ENCODE assay signal across 25 cellular contexts in the genomic region with DNA sequence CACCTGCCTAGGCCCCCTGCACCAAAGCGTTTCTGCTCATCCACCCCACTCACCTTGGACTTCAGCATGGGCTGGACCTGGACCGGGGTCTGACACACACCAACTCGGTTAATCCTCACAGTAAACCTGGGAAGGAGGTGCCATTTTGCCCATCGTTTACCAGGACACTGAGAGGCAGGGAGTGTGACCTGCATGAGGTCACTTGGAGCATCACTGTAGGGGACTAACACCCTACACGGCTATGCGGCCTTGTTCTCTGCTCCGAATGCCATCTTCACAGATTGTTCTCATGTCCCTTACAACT. TPM values are rescaled to one million over a fixed set of nuclear protein-coding genes. Genes with fewer than 3 reads are reported as not detected.
DNase-seq lines count a peak whose midpoint lies in the region; ATAC-seq, FAIRE-seq and TF ChIP-seq lines count a peak whose summit lies in the region.
"Had no signal": no experiment of that assay in that cellular context is flagged by ENCODE, and none has a peak within 500 bp of the region (broad histone marks: within the 10 kb centered on the region; RNA-seq: fewer than 3 reads in every experiment).

No MANE protein-coding gene starts in this region.

- H3K4me2 ChIP-seq in HepG2 (ENCODE audit: low read depth, low read length) = peak overlapping the region; percentile 76
- H3K4me2 ChIP-seq in trophoblast cell (ENCODE audit: low read length) = no peak overlapping the region
- H3K4me2 ChIP-seq: BLaER1 had no signal

- TF ChIP-seq POLR2A in HepG2 (IDR thresholded peaks at IDR 0.05; ENCODE audit: insufficient read depth in 1 of 2, low read depth in 2 of 2, low read length in 2 of 2) (no peak), right lobe of liver (IDR thresholded peaks at IDR 0.05) (no peak)

- intact Hi-C loops in HepG2 (cut with micrococcal nuclease; ENCODE audit: unreplicated experiment) (no loop called here), right lobe of liver (cut with DNase I) (no loop called here)
- intact Hi-C loops in activated CD4-positive, alpha-beta T cell treated with anti-CD3 and anti-CD28 coated beads for 36 hours (cut with DNase I, micrococcal nuclease) = no loop called here

- POLR2A ChIA-PET in HepG2 (lab: Yijun Ruan, JAX) = interaction anchor here (1.0 to 1.6 kb wide), 2 partner anchors 32 to 34 kb away, joined by 3 to 4 read pairs; partner anchors contain the start of genes ANKRD16 and FBH1
- POLR2A ChIA-PET in activated CD4-positive, alpha-beta T cell treated with anti-CD3 and anti-CD28 coated beads for 36 hours (lab: Charles Lee) = interaction anchor here (0.6 kb wide), 1 partner anchor 1419 kb away, joined by 4 read pairs; no protein-coding TSS in a partner anchor

- DNase-seq in HepG2 (ENCODE audit: low spot score) (no peak), right lobe of liver (no peak), trophoblast cell (no peak), DMS53 treated with DMSO at 0.1 percent for 48 hours (lab: John Stamatoyannopoulos, UW; ENCODE audit: unreplicated experiment) (no peak), NCI-H774 (lab: John Stamatoyannopoulos, UW) (no peak)
- no peak for DNase-seq in activated CD4-positive, alpha-beta T cell treated with anti-CD3 and anti-CD28 coated beads for 36 hours
- DNase-seq: Caco-2; CD4-positive, CD25-positive, alpha-beta regulatory T cell; CD8-positive, alpha-beta T cell; DMS153; DMS79; EL; GDM1; GM23248; H7; HCEC 1CT had no signal

- H3K79me2 ChIP-seq in HepG2 (ENCODE audit: insufficient read depth, low read length) = no peaks in the 10 kb centered on the region
- H3K79me2 ChIP-seq in trophoblast cell (ENCODE audit: control insufficient read depth, insufficient read depth, low read length, poor library complexity) = no peaks in the 10 kb centered on the region

- no peak for FAIRE-seq in HepG2 (lab: Jason Lieb, UNC)
- FAIRE-seq: A204.1, GM12878, GM19239, H1 had no signal

- in situ Hi-C loops in HepG2 (cut with HindIII; ENCODE audit: extremely low pct_ligation_motif_present, low pct_unique_long_range_greater_than_20kb) = no loop called here

- H3K9ac ChIP-seq in HepG2 (ENCODE audit: insufficient read depth, low read depth, low read length) (0 out of 2 replicates have a peak overlapping the region, but pooled peaks have one; percentile 29), trophoblast cell (ENCODE audit: low read length) (no peak overlapping the region)
- H3K9ac ChIP-seq: BLaER1, GM23248 had no signal

- peak overlapping the region; percentile 67 for H3K23ac ChIP-seq in trophoblast cell (ENCODE audit: low read length)

- H4K8ac ChIP-seq in trophoblast cell (ENCODE audit: low read depth, low read length) = no peak overlapping the region

- H3K27ac ChIP-seq in HepG2 (ENCODE audit: extremely low read length, insufficient read depth, low read length) (peak overlapping the region; percentile 52), right lobe of liver (no peak overlapping the region), trophoblast cell (ENCODE audit: low read depth, low read length) (no peak overlapping the region), temporal lobe (ENCODE audit: low read depth, low read length) (peak overlapping the region; percentile 36)
- H3K27ac ChIP-seq: 22Rv1, BLaER1, C4-2B, GM23248 had no signal

- H3K36me3 Mint-ChIP-seq in activated CD4-positive, alpha-beta T cell treated with anti-CD3 and anti-CD28 coated beads for 36 hours (ENCODE audit: low read depth) = no peaks in the 10 kb centered on the region
- H3K36me3 Mint-ChIP-seq: CD8-positive, alpha-beta T cell had no signal

- H3K4me3 ChIP-seq in HepG2 (replicated peaks in 1 of 3; ENCODE audit: insufficient read depth in 1 of 3, low read depth in 2 of 3, low read length in 3 of 3) = peak overlapping the region in 1 of 3 experiments; percentile 48; a peak in 2 of 6 replicates
- no peak overlapping the region for H3K4me3 ChIP-seq in right lobe of liver
- H3K4me3 ChIP-seq in trophoblast cell (ENCODE audit: low read depth, low read length) = no peak overlapping the region
- H3K4me3 ChIP-seq: BLaER1, GM12878, GM23248 had no signal

- 8% methylated on average over 7 of the region's 7 CpGs for WGBS in HepG2 (ENCODE audit: low lambda C conversion rate)
- WGBS in right lobe of liver (ENCODE audit: insufficient coverage, low coverage, low lambda C conversion rate, missing lambda C conversion rate) = 42% methylated on average over 6 of the region's 7 CpGs
- WGBS in trophoblast cell (ENCODE audit: extremely low coverage, insufficient coverage, insufficient read length) = no CpG with 5 or more reads among the region's 7 CpGs

- CTCF ChIA-PET in HepG2 (lab: Yijun Ruan, JAX; ENCODE audit: low intra/inter-chr PET ratio, low total read pairs) = no interaction called here
- CTCF ChIA-PET in activated CD4-positive, alpha-beta T cell treated with anti-CD3 and anti-CD28 coated beads for 36 hours (lab: Charles Lee) = no interaction called here

- H2AFZ ChIP-seq in HepG2 (ENCODE audit: low read length) (no peak overlapping the region), trophoblast cell (ENCODE audit: insufficient read depth, low read length, poor library complexity) (no peak overlapping the region)
- H2AFZ ChIP-seq: GM23248 had no signal

- H2AK5ac ChIP-seq in trophoblast cell (ENCODE audit: low read length) = no peak overlapping the region

- H3K4ac ChIP-seq in trophoblast cell (ENCODE audit: low read depth, low read length) = no peak overlapping the region

- peaks cover 3% of the 10 kb centered on the region for H3K27me3 Mint-ChIP-seq in activated CD4-positive, alpha-beta T cell treated with anti-CD3 and anti-CD28 coated beads for 36 hours
- H3K27me3 Mint-ChIP-seq: B cell; CD4-positive, CD25-positive, alpha-beta regulatory T cell had no signal

- H3K9me3 Mint-ChIP-seq in activated CD4-positive, alpha-beta T cell treated with anti-CD3 and anti-CD28 coated beads for 36 hours (ENCODE audit: low read depth) = no peaks in the 10 kb centered on the region
- H3K9me3 Mint-ChIP-seq: CD8-positive, alpha-beta T cell had no signal

- no peak for TF ChIP-seq EP300 in HepG2 (IDR thresholded peaks at IDR 0.05; ENCODE audit: low read depth in 2 of 2, low read length in 2 of 2)
- no peak for TF ChIP-seq EP300 in HepG2 (CRISPR knock-in tag; IDR thresholded peaks at IDR 0.05; ENCODE audit: borderline replicate concordance)

- no peak overlapping the region for H2BK120ac ChIP-seq in trophoblast cell (ENCODE audit: insufficient read depth, low read length, poor library complexity)

- no peak overlapping the region for H3K27ac Mint-ChIP-seq in activated CD4-positive, alpha-beta T cell treated with anti-CD3 and anti-CD28 coated beads for 36 hours
- H3K27ac Mint-ChIP-seq: CD8-positive, alpha-beta T cell had no signal

- no peaks in the 10 kb centered on the region for H4K20me1 ChIP-seq in HepG2 (ENCODE audit: insufficient read depth, low read length)
- H4K20me1 ChIP-seq: BLaER1 had no signal

- no peak for TF ChIP-seq CTCF in HepG2 (CRISPR knock-in tag; IDR thresholded peaks at IDR 0.05)
- no peak for TF ChIP-seq CTCF in right lobe of liver (IDR thresholded peaks at IDR 0.05)

- no TSS peak for BruUV-seq in HepG2 (replicated peaks; lab: Mats Ljungman, UMichigan)

- H3K14ac ChIP-seq in trophoblast cell (ENCODE audit: low read length) = no peak overlapping the region

- no peak for TF ChIP-seq RAD21 in HepG2 (CRISPR knock-in tag; IDR thresholded peaks at IDR 0.05)

- H2BK12ac ChIP-seq in trophoblast cell (ENCODE audit: low read length) = no peak overlapping the region

- H3K9me3 ChIP-seq in HepG2 (ENCODE audit: low read length) = no peaks in the 10 kb centered on the region
- H3K9me3 ChIP-seq in right lobe of liver = no peaks in the 10 kb centered on the region
- H3K9me3 ChIP-seq in trophoblast cell (ENCODE audit: insufficient read depth, low read depth, low read length) = no peaks in the 10 kb centered on the region
- H3K9me3 ChIP-seq: BLaER1, Caco-2 had no signal

- no peak overlapping the region for H3K4me3 Mint-ChIP-seq in activated CD4-positive, alpha-beta T cell treated with anti-CD3 and anti-CD28 coated beads for 36 hours
- H3K4me3 Mint-ChIP-seq: B cell; CD4-positive, CD25-positive, alpha-beta regulatory T cell; CD8-positive, alpha-beta T cell had no signal

- no peak overlapping the region for H3K18ac ChIP-seq in trophoblast cell (ENCODE audit: low read length)

- H3K36me3 ChIP-seq in HepG2 (replicated peaks in 1 of 2; ENCODE audit: control insufficient read depth in 1 of 2, insufficient read depth in 2 of 2, low read length in 2 of 2) (no peaks in the 10 kb centered on the region), right lobe of liver (no peaks in the 10 kb centered on the region), trophoblast cell (ENCODE audit: control insufficient read depth in 1 of 2, insufficient read depth in 2 of 2, low read length in 2 of 2) (no peaks in the 10 kb centered on the region)
- H3K36me3 ChIP-seq: BLaER1 had no signal

- ATAC-seq in HepG2 (peak; percentile 39), right lobe of liver (no peak)
- no peak for ATAC-seq in activated CD4-positive, alpha-beta T cell treated with anti-CD3 and anti-CD28 coated beads for 36 hours
- ATAC-seq: CD8-positive, alpha-beta T cell; GM12878 had no signal

- H3K27me3 ChIP-seq in HepG2 (ENCODE audit: control insufficient read depth in 1 of 2, insufficient read depth in 2 of 2, low read length in 2 of 2) = no peaks in the 10 kb centered on the region
- no peaks in the 10 kb centered on the region for H3K27me3 ChIP-seq in right lobe of liver
- no peaks in the 10 kb centered on the region for H3K27me3 ChIP-seq in trophoblast cell (ENCODE audit: insufficient read depth, low read length)
- H3K27me3 ChIP-seq: BLaER1 had no signal

- no peaks in the 10 kb centered on the region for H3K79me1 ChIP-seq in trophoblast cell (ENCODE audit: low read length)

- H3K4me1 ChIP-seq in HepG2 (ENCODE audit: insufficient read depth, low read length) = peaks cover 53% of the 10 kb centered on the region
- no peaks in the 10 kb centered on the region for H3K4me1 ChIP-seq in right lobe of liver
- H3K4me1 ChIP-seq in trophoblast cell (ENCODE audit: control insufficient read depth in 1 of 2, insufficient read depth in 2 of 2, low read length in 2 of 2) = no peaks in the 10 kb centered on the region

- H4K91ac ChIP-seq in trophoblast cell (ENCODE audit: low read depth, low read length) = no peak overlapping the region

- H4K12ac ChIP-seq in trophoblast cell (ENCODE audit: low read depth, low read length) = no peak overlapping the region

- H2BK5ac ChIP-seq in trophoblast cell (ENCODE audit: low read depth, low read length, poor library complexity) = no peak overlapping the region

- H3K4me1 Mint-ChIP-seq in activated CD4-positive, alpha-beta T cell treated with anti-CD3 and anti-CD28 coated beads for 36 hours = no peaks in the 10 kb centered on the region
- H3K4me1 Mint-ChIP-seq: CD4-positive, CD25-positive, alpha-beta regulatory T cell had no signal

RNA-seq across cellular contexts. Expression of gene ANKRD16, which starts 33.0 kb away (rescaled TPM):
- 5.4 and 8.0 TPM in 2 replicates for total RNA-seq in HepG2 (2016; rRNA removed; fragmentation: Illumina TruSeq; extraction: Trizol)
- total RNA-seq in HepG2 (2016; cell fraction: cytosol; rRNA removed; fragmentation: Illumina TruSeq; extraction: Trizol; ENCODE audit: low read depth) = 1.9 and 2.7 TPM in 2 replicates
- 6.3 and 7.1 TPM in 2 replicates for total RNA-seq in HepG2 (2016; cell fraction: insoluble cytoplasmic fraction; rRNA removed; fragmentation: Illumina TruSeq; extraction: Trizol)
- total RNA-seq in HepG2 (2016; cell fraction: membrane; rRNA removed; fragmentation: Illumina TruSeq; extraction: Trizol) = 3.9 and 4.7 TPM in 2 replicates
- total RNA-seq in HepG2 (2016; cell fraction: nucleus; rRNA removed; fragmentation: Illumina TruSeq; extraction: Trizol) = 7.7 and 9.0 TPM in 2 replicates
- 11.2 and 11.4 TPM in 2 replicates for polyA plus RNA-seq in HepG2 (2011; rRNA removed)
- 6.7 and 8.3 TPM in 2 replicates for polyA plus RNA-seq in HepG2 (2011; cell fraction: cytosol; rRNA removed)
- polyA plus RNA-seq in HepG2 (2011; cell fraction: nucleus; rRNA removed) = 16.0 and 18.1 TPM in 2 replicates
- polyA plus RNA-seq in HepG2 (2012) = 4.1 and 4.2 TPM in 2 replicates
- polyA plus RNA-seq in HepG2 (2016; cell fraction: cytosol; fragmentation: Illumina TruSeq; extraction: Trizol; ENCODE audit: low read depth) = 2.1 and 2.4 TPM in 2 replicates
- 6.3 and 7.9 TPM in 2 replicates for polyA plus RNA-seq in HepG2 (2016; cell fraction: insoluble cytoplasmic fraction; fragmentation: Illumina TruSeq; extraction: Trizol; ENCODE audit: low read depth)
- polyA plus RNA-seq in HepG2 (2016; cell fraction: membrane; fragmentation: Illumina TruSeq; extraction: Trizol; ENCODE audit: low read depth) = 3.7 and 4.2 TPM in 2 replicates
- polyA plus RNA-seq in HepG2 (2016; cell fraction: nucleus; fragmentation: Illumina TruSeq; extraction: Trizol; ENCODE audit: insufficient read depth, low read depth) = 11.7 and 12.7 TPM in 2 replicates
- polyA minus RNA-seq in HepG2 (2011; rRNA and poly(A)+ RNA removed; ENCODE audit: low replicate concordance) = 33.4 and 63.2 TPM in 2 replicates
- polyA minus RNA-seq in HepG2 (2011; cell fraction: cytosol; rRNA and poly(A)+ RNA removed) = 4.2 and 6.3 TPM in 2 replicates
- polyA minus RNA-seq in HepG2 (2011; cell fraction: nucleus; rRNA and poly(A)+ RNA removed) = 25.5 and 26.4 TPM in 2 replicates
- 1 to 10 TPM; 1.8 to 6.1 (median 4.1) TPM for total RNA-seq in right lobe of liver
- 2.2 and 2.3 TPM in 2 replicates for polyA plus RNA-seq in trophoblast cell (2013)
- 10.8 TPM for total RNA-seq in temporal lobe
- 1 to 10 TPM; 7.5 to 8.3 TPM for total RNA-seq in activated CD4-positive, alpha-beta T cell treated with anti-CD3 and anti-CD28 coated beads for 36 hours

RNA-seq across cellular contexts. Expression of gene FBH1, which starts 33.4 kb away (rescaled TPM):
- total RNA-seq in HepG2 (2016; rRNA removed; fragmentation: Illumina TruSeq; extraction: Trizol) = 53.3 and 60.3 TPM in 2 replicates
- total RNA-seq in HepG2 (2016; cell fraction: cytosol; rRNA removed; fragmentation: Illumina TruSeq; extraction: Trizol; ENCODE audit: low read depth) = 46.8 and 53.6 TPM in 2 replicates
- total RNA-seq in HepG2 (2016; cell fraction: insoluble cytoplasmic fraction; rRNA removed; fragmentation: Illumina TruSeq; extraction: Trizol) = 47.5 and 61.3 TPM in 2 replicates
- 86.2 and 93.4 TPM in 2 replicates for total RNA-seq in HepG2 (2016; cell fraction: membrane; rRNA removed; fragmentation: Illumina TruSeq; extraction: Trizol)
- 56.0 and 63.9 TPM in 2 replicates for total RNA-seq in HepG2 (2016; cell fraction: nucleus; rRNA removed; fragmentation: Illumina TruSeq; extraction: Trizol)
- polyA plus RNA-seq in HepG2 (2011; rRNA removed) = 48.8 and 51.3 TPM in 2 replicates
- 37.9 and 38.9 TPM in 2 replicates for polyA plus RNA-seq in HepG2 (2011; cell fraction: cytosol; rRNA removed)
- polyA plus RNA-seq in HepG2 (2011; cell fraction: nucleus; rRNA removed) = 102 and 103 TPM in 2 replicates
- polyA plus RNA-seq in HepG2 (2012) = 25.8 and 31.0 TPM in 2 replicates
- 25.2 and 27.2 TPM in 2 replicates for polyA plus RNA-seq in HepG2 (2016; cell fraction: cytosol; fragmentation: Illumina TruSeq; extraction: Trizol; ENCODE audit: low read depth)
- polyA plus RNA-seq in HepG2 (2016; cell fraction: insoluble cytoplasmic fraction; fragmentation: Illumina TruSeq; extraction: Trizol; ENCODE audit: low read depth) = 42.1 and 54.3 TPM in 2 replicates
- polyA plus RNA-seq in HepG2 (2016; cell fraction: membrane; fragmentation: Illumina TruSeq; extraction: Trizol; ENCODE audit: low read depth) = 51.3 and 57.7 TPM in 2 replicates
- polyA plus RNA-seq in HepG2 (2016; cell fraction: nucleus; fragmentation: Illumina TruSeq; extraction: Trizol; ENCODE audit: insufficient read depth, low read depth) = 100 and 105 TPM in 2 replicates
- 111 and 138 TPM in 2 replicates for polyA minus RNA-seq in HepG2 (2011; rRNA and poly(A)+ RNA removed; ENCODE audit: low replicate concordance)
- 31.6 and 35.3 TPM in 2 replicates for polyA minus RNA-seq in HepG2 (2011; cell fraction: cytosol; rRNA and poly(A)+ RNA removed)
- 71.1 and 80.8 TPM in 2 replicates for polyA minus RNA-seq in HepG2 (2011; cell fraction: nucleus; rRNA and poly(A)+ RNA removed)
- total RNA-seq in right lobe of liver = 10 to 100 TPM; 30.8 to 38.6 (median 35.8) TPM
- 31.5 and 32.0 TPM in 2 replicates for polyA plus RNA-seq in trophoblast cell (2013)
- total RNA-seq in temporal lobe = 38.8 TPM
- 10 to 100 TPM; 53.3 to 56.2 TPM for total RNA-seq in activated CD4-positive, alpha-beta T cell treated with anti-CD3 and anti-CD28 coated beads for 36 hours

RNA-seq across cellular contexts. Expression of gene GDI2, which starts 43.4 kb away (rescaled TPM):
- total RNA-seq in HepG2 (2016; rRNA removed; fragmentation: Illumina TruSeq; extraction: Trizol) (477 and 756 TPM in 2 replicates), right lobe of liver (100 to 1,000 TPM; 116 to 228 (median 128) TPM), temporal lobe (327 TPM)
- 312 and 326 TPM in 2 replicates for total RNA-seq in HepG2 (2016; cell fraction: cytosol; rRNA removed; fragmentation: Illumina TruSeq; extraction: Trizol; ENCODE audit: low read depth)
- 471 and 770 TPM in 2 replicates for total RNA-seq in HepG2 (2016; cell fraction: insoluble cytoplasmic fraction; rRNA removed; fragmentation: Illumina TruSeq; extraction: Trizol)
- 290 and 338 TPM in 2 replicates for total RNA-seq in HepG2 (2016; cell fraction: membrane; rRNA removed; fragmentation: Illumina TruSeq; extraction: Trizol)
- 188 and 200 TPM in 2 replicates for total RNA-seq in HepG2 (2016; cell fraction: nucleus; rRNA removed; fragmentation: Illumina TruSeq; extraction: Trizol)
- polyA plus RNA-seq in HepG2 (2011; rRNA removed) = 118 and 153 TPM in 2 replicates
- polyA plus RNA-seq in HepG2 (2011; cell fraction: cytosol; rRNA removed) = 141 and 159 TPM in 2 replicates
- polyA plus RNA-seq in HepG2 (2011; cell fraction: nucleus; rRNA removed) = 45.6 and 58.6 TPM in 2 replicates
- polyA plus RNA-seq in HepG2 (2012) = 245 and 302 TPM in 2 replicates
- polyA plus RNA-seq in HepG2 (2016; cell fraction: cytosol; fragmentation: Illumina TruSeq; extraction: Trizol; ENCODE audit: low read depth) = 68.6 and 71.1 TPM in 2 replicates
- 588 and 612 TPM in 2 replicates for polyA plus RNA-seq in HepG2 (2016; cell fraction: insoluble cytoplasmic fraction; fragmentation: Illumina TruSeq; extraction: Trizol; ENCODE audit: low read depth)
- 141 and 156 TPM in 2 replicates for polyA plus RNA-seq in HepG2 (2016; cell fraction: membrane; fragmentation: Illumina TruSeq; extraction: Trizol; ENCODE audit: low read depth)
- polyA plus RNA-seq in HepG2 (2016; cell fraction: nucleus; fragmentation: Illumina TruSeq; extraction: Trizol; ENCODE audit: insufficient read depth, low read depth) = 190 and 195 TPM in 2 replicates
- 88.7 and 522 TPM in 2 replicates for polyA minus RNA-seq in HepG2 (2011; rRNA and poly(A)+ RNA removed; ENCODE audit: low replicate concordance)
- polyA minus RNA-seq in HepG2 (2011; cell fraction: cytosol; rRNA and poly(A)+ RNA removed) = 285 and 334 TPM in 2 replicates
- polyA minus RNA-seq in HepG2 (2011; cell fraction: nucleus; rRNA and poly(A)+ RNA removed) = 112 and 162 TPM in 2 replicates
- polyA plus RNA-seq in trophoblast cell (2013) = 222 and 226 TPM in 2 replicates
- 100 to 1,000 TPM; 276 to 290 TPM for total RNA-seq in activated CD4-positive, alpha-beta T cell treated with anti-CD3 and anti-CD28 coated beads for 36 hours

Comparison
In these comparisons a context has a peak if more than half of its experiments do, and no peak if none do; other contexts are left out.
1. H3K27ac ChIP-seq: peak in HepG2 (single experiment) and temporal lobe (single experiment); none in right lobe of liver (0 of 3) and trophoblast cell (single experiment).